In genomic region chr13:28658539-28658795, GRCh38 we compare ENCODE assay signal across 8 cellular contexts. TPM values are rescaled to one million over a fixed set of nuclear protein-coding genes. Genes with fewer than 3 reads are reported as not detected.
A peak's percentile ranks its signal among the peaks of the same experiment; 100 is the strongest.
DNase-seq lines count a peak whose midpoint lies in the region; ATAC-seq and TF ChIP-seq lines count a peak whose summit lies in the region.

No MANE protein-coding gene starts in this region.

- peaks cover 34% of the 10 kb centered on the region for H4K20me1 ChIP-seq in SK-N-SH (ENCODE audit: insufficient read depth)

- 5% methylated on average over 8 of the region's 8 CpGs for WGBS in SK-N-SH (ENCODE audit: low lambda C conversion rate)
- WGBS in trophoblast cell (ENCODE audit: extremely low coverage, insufficient coverage, insufficient read length): no CpG with 5 or more reads among the region's 8 CpGs

- H3K4me3 ChIP-seq in SK-N-SH (ENCODE audit: low read depth in 2 of 2, low read length in 1 of 2): peak overlapping the region; percentile 87 to 98
- H3K4me3 ChIP-seq in fibroblast of villous mesenchyme (ENCODE audit: low read depth, low read length): peak overlapping the region; percentile 94
- H3K4me3 ChIP-seq in trophoblast cell (ENCODE audit: low read depth, low read length): peak overlapping the region; percentile 90

- H3K27ac ChIP-seq in SK-N-SH (ENCODE audit: low read depth in 2 of 2, low read length in 1 of 2) (peak overlapping the region; percentile 89 to 95), trophoblast cell (ENCODE audit: low read depth, low read length) (no peak overlapping the region)

- peak overlapping the region; percentile 73 for H3K4ac ChIP-seq in trophoblast cell (ENCODE audit: low read depth, low read length)

- H4K91ac ChIP-seq in trophoblast cell (ENCODE audit: low read depth, low read length): peak overlapping the region; percentile 83

- no peaks in the 10 kb centered on the region for H3F3A ChIP-seq in SK-N-SH (replicated peaks; ENCODE audit: insufficient read depth)

- peak overlapping the region; percentile 79 for H3K14ac ChIP-seq in trophoblast cell (ENCODE audit: low read length)

- H2BK120ac ChIP-seq in trophoblast cell (ENCODE audit: insufficient read depth, low read length, poor library complexity): peak overlapping the region; percentile 57

- POLR2A ChIA-PET in SK-N-SH (lab: Yijun Ruan, JAX): interaction anchor here (0.6 to 1.3 kb wide), 3 partner anchors 16 to 1966 kb away, joined by 3 to 5 read pairs (median 3); no protein-coding TSS in a partner anchor

- ATAC-seq in GM18499 (IDR thresholded peaks at IDR 0.05; ENCODE audit: insufficient read depth, unreplicated experiment) (peak; percentile 14), HG02678 (IDR thresholded peaks at IDR 0.05; ENCODE audit: unreplicated experiment) (peak; percentile 14)

- no peak for TF ChIP-seq RAD21 in SK-N-SH (IDR thresholded peaks at IDR 0.05; ENCODE audit: low read length)

- H3K18ac ChIP-seq in trophoblast cell (ENCODE audit: low read length): no peak overlapping the region

- no peak overlapping the region for H2BK5ac ChIP-seq in trophoblast cell (ENCODE audit: low read depth, low read length, poor library complexity)

- H3K9me3 ChIP-seq in SK-N-SH (no peaks in the 10 kb centered on the region), trophoblast cell (ENCODE audit: insufficient read depth, low read depth, low read length) (no peaks in the 10 kb centered on the region)

- H2AK5ac ChIP-seq in trophoblast cell (ENCODE audit: low read length): no peak overlapping the region

- H3K36me3 ChIP-seq in SK-N-SH (replicated peaks in 1 of 2; ENCODE audit: control insufficient read depth in 1 of 2, insufficient read depth in 2 of 2, low read length in 1 of 2) (peaks cover 25 to 30% of the 10 kb centered on the region in 2 experiments), trophoblast cell (ENCODE audit: control insufficient read depth in 1 of 2, insufficient read depth in 2 of 2, low read length in 2 of 2) (peaks cover 3 to 10% of the 10 kb centered on the region in 2 experiments)

- H3K9me2 ChIP-seq in SK-N-SH: no peaks in the 10 kb centered on the region

- H4K12ac ChIP-seq in trophoblast cell (ENCODE audit: low read depth, low read length): no peak overlapping the region

- TF ChIP-seq CTCF in SK-N-SH (IDR thresholded peaks at IDR 0.05): no peak
- TF ChIP-seq CTCF in fibroblast of villous mesenchyme (IDR thresholded peaks at IDR 0.05; ENCODE audit: insufficient read depth, low read depth, low read length): no peak

- no peak overlapping the region for H2BK12ac ChIP-seq in trophoblast cell (ENCODE audit: low read length)

- peaks cover 10% of the 10 kb centered on the region for H3K79me1 ChIP-seq in trophoblast cell (ENCODE audit: low read length)

- DNase-seq in SK-N-SH (peak; percentile 38), fibroblast of villous mesenchyme (ENCODE audit: low read depth) (no peak), trophoblast cell (no peak), Kasumi-1 (lab: John Stamatoyannopoulos, UW) (no peak), ecto neural progenitor cell (ENCODE audit: low spot score) (no peak)
- DNase-seq in activated CD4-positive, alpha-beta T cell treated with anti-CD3 and anti-CD28 coated beads, Interleukin-2, amount 50 U/mL, for 1 hour: no peak

- CTCF ChIA-PET in SK-N-SH (lab: Yijun Ruan, JAX): interaction anchor here (1.0 to 1.6 kb wide), 3 partner anchors 18 to 335 kb away, joined by 3 to 6 read pairs (median 5); no protein-coding TSS in a partner anchor

- H3K23ac ChIP-seq in trophoblast cell (ENCODE audit: low read length): no peak overlapping the region

- H3K79me2 ChIP-seq in SK-N-SH (ENCODE audit: insufficient read depth) (peaks cover 95% of the 10 kb centered on the region), trophoblast cell (ENCODE audit: control insufficient read depth, insufficient read depth, low read length, poor library complexity) (peaks cover 14% of the 10 kb centered on the region)

- H3K4me1 ChIP-seq in SK-N-SH (ENCODE audit: control insufficient read depth in 1 of 2, insufficient read depth in 2 of 2, low read depth in 1 of 2, low read length in 1 of 2) (peaks cover 21 to 28% of the 10 kb centered on the region in 2 experiments; a peak in 3 of 4 replicates), trophoblast cell (ENCODE audit: control insufficient read depth in 1 of 2, insufficient read depth in 2 of 2, low read length in 2 of 2) (peaks cover 0 to 4% of the 10 kb centered on the region in 2 experiments)

- H2AFZ ChIP-seq in SK-N-SH (ENCODE audit: low read depth) (peak overlapping the region; percentile 86; the same call in 1 of the 2 replicates), trophoblast cell (ENCODE audit: insufficient read depth, low read length, poor library complexity) (no peak overlapping the region)

- TF ChIP-seq EP300 in SK-N-SH (IDR thresholded peaks at IDR 0.05; ENCODE audit: borderline replicate concordance in 1 of 2, low read depth in 1 of 2, low read length in 1 of 2): no peak

- H3K4me2 ChIP-seq in SK-N-SH: peak overlapping the region; percentile 88
- H3K4me2 ChIP-seq in trophoblast cell (ENCODE audit: low read length): peak overlapping the region; percentile 94

- H3K9ac ChIP-seq in SK-N-SH: peak overlapping the region; percentile 95
- H3K9ac ChIP-seq in trophoblast cell (ENCODE audit: low read length): peak overlapping the region; percentile 90

- H4K8ac ChIP-seq in trophoblast cell (ENCODE audit: low read depth, low read length): peak overlapping the region; percentile 91

- no peaks in the 10 kb centered on the region for H3K27me3 ChIP-seq in SK-N-SH (ENCODE audit: insufficient read depth)
- H3K27me3 ChIP-seq in trophoblast cell (ENCODE audit: insufficient read depth, low read length): no peaks in the 10 kb centered on the region

TF ChIP-seq in SK-N-SH, 30 proteins besides CTCF, POLR2A, EP300 and RAD21:
- TF ChIP-seq YY1 (IDR thresholded peaks at IDR 0.05; ENCODE audit: low read depth) (no peak), IRF3 (IDR thresholded peaks at IDR 0.05; ENCODE audit: low read depth, low read length) (no peak)

RNA-seq across cellular contexts. Expression of gene POMP, which starts 0.5 kb away (rescaled TPM):
- 37.1 and 39.8 TPM in 2 replicates for polyA plus RNA-seq in SK-N-SH (2012; rRNA removed)
- polyA plus RNA-seq in SK-N-SH (2012; cell fraction: cytosol; rRNA removed): 64.5 and 103 TPM in 2 replicates
- 10.1 and 16.0 TPM in 2 replicates for polyA plus RNA-seq in SK-N-SH (2012; cell fraction: nucleus; rRNA removed)
- 107 and 108 TPM in 2 replicates for total RNA-seq in fibroblast of villous mesenchyme
- 138 and 141 TPM in 2 replicates for polyA plus RNA-seq in trophoblast cell (2013)
